In genomic region chr22:37020192-37020479, GRCh38 we compare ENCODE assay signal across 1 cellular context.
TF ChIP-seq lines count a peak whose summit lies in the region.

No MANE protein-coding gene starts in this region.

TF ChIP-seq in H1, 55 proteins besides CTCF, POLR2A, EP300 and RAD21 (continued from another document):
- TF ChIP-seq RNF2 (IDR thresholded peaks at IDR 0.05; ENCODE audit: borderline replicate concordance, low read depth, low read length, missing control alignments, poor library complexity, severe bottlenecking): no peak
- no peak for TF ChIP-seq RFX5 (IDR thresholded peaks at IDR 0.05; ENCODE audit: borderline replicate concordance, low read depth, low read length)
- TF ChIP-seq SP1 (IDR thresholded peaks at IDR 0.05; ENCODE audit: low read depth, low read length): no peak
- TF ChIP-seq, protein P1, sequence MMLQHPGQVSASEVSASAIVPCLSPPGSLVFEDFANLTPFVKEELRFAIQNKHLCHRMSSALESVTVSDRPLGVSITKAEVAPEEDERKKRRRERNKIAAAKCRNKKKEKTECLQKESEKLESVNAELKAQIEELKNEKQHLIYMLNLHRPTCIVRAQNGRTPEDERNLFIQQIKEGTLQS (IDR thresholded peaks at IDR 0.05; ENCODE audit: insufficient read depth, low read depth, low read length): no peak
- TF ChIP-seq CBX8 (IDR thresholded peaks at IDR 0.05; ENCODE audit: borderline replicate concordance, low read depth, low read length): no peak
- no peak for TF ChIP-seq ZNF274 (IDR thresholded peaks at IDR 0.05; ENCODE audit: borderline replicate concordance, extremely low read depth, low read length)
